Comparison of ENCODE assay signal across 8 cellular contexts in the genomic region with DNA sequence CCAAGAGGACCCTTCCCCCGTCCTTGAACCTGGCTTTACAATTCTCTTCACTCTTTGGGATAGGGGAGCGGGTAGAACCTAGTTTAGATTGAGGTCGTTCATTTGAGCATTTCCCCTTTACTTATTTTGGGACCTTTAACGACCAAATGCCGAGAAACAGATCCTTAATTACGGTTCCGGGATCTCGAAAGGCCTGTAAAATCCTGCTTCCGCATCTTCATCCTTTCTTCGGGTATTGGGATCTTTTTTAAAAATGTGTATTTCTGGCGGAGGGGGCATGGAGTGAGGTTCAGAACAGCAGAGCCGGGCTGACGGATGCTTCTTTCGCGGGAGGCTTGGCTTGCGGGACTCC. TPM values are rescaled to one million over a fixed set of nuclear protein-coding genes. Genes with fewer than 3 reads are reported as not detected.
A peak's percentile ranks its signal among the peaks of the same experiment; 100 is the strongest.
DNase-seq lines count a peak whose midpoint lies in the region; ATAC-seq, FAIRE-seq and TF ChIP-seq lines count a peak whose summit lies in the region.
"Had no signal": no experiment of that assay in that cellular context is flagged by ENCODE, and none has a peak within 500 bp of the region (broad histone marks: within the 10 kb centered on the region; RNA-seq: fewer than 3 reads in every experiment).

No MANE protein-coding gene starts in this region.

- DNase-seq in H9, result no peak
- no peak for DNase-seq in T-helper 17 cell
- no peak for DNase-seq in glutamatergic neuron
- DNase-seq in small intestine, result no peak
- no peak for DNase-seq in activated CD4-positive, alpha-beta T cell treated with anti-CD3 and anti-CD28 coated beads, Interleukin-2, amount 50 U/mL, for 4 hours

- no CpG with 5 or more reads among the region's 16 CpGs for WGBS in H9 (ENCODE audit: extremely low coverage, insufficient read length, low lambda C conversion rate)
- WGBS in small intestine, 3 donors, result 2 to 3% (median 3%) methylated on average over 15 to 16 of the region's 16 CpGs

- H4K8ac ChIP-seq in H9 (replicated peaks; ENCODE audit: insufficient read length, low read depth, low read length), result no peak overlapping the region

- H4K91ac ChIP-seq in H9 (ENCODE audit: insufficient read length, low read depth, low read length), result no peak overlapping the region

- H2BK20ac ChIP-seq in H9 (ENCODE audit: low read depth, low read length, poor library complexity, severe bottlenecking), result no peak overlapping the region

- TF ChIP-seq CTCF in H9 (conservative IDR thresholded peaks at IDR 0.05) (no peak), glutamatergic neuron (IDR thresholded peaks at IDR 0.05; ENCODE audit: partially characterized antibody, unreplicated experiment) (no peak)

- peak overlapping the region; percentile 94 for H3K4me3 ChIP-seq in small intestine (ENCODE audit: low read depth in 1 of 2, low read length in 2 of 2)

- H3K27me3 Mint-ChIP-seq in H9 (ENCODE audit: low read depth) (no peaks in the 10 kb centered on the region), T-helper 17 cell (no peaks in the 10 kb centered on the region), glutamatergic neuron (ENCODE audit: unreplicated experiment) (peaks cover 14% of the 10 kb centered on the region)

- H3K4me3 Mint-ChIP-seq in H9 (peak overlapping the region; percentile 86 to 93), T-helper 17 cell (peak overlapping the region; percentile 98), glutamatergic neuron (ENCODE audit: unreplicated experiment) (peak overlapping the region; percentile 91)

- no peak overlapping the region for H2BK5ac ChIP-seq in H9 (ENCODE audit: insufficient read length, low read length)

- H2BK15ac ChIP-seq in H9 (ENCODE audit: low read depth, low read length), result no peak overlapping the region

- H3K4me1 Mint-ChIP-seq in H9, result peaks cover 27 to 29% of the 10 kb centered on the region in 2 experiments
- H3K4me1 Mint-ChIP-seq in T-helper 17 cell, result peaks cover 29% of the 10 kb centered on the region
- peaks cover 10% of the 10 kb centered on the region for H3K4me1 Mint-ChIP-seq in glutamatergic neuron (ENCODE audit: low read depth, unreplicated experiment)

- H3K23me2 ChIP-seq in H9 (ENCODE audit: insufficient read length, low read depth, low read length, poor library complexity, severe bottlenecking), result peaks cover 8% of the 10 kb centered on the region

- no peak overlapping the region for H3T11ph ChIP-seq in H9 (ENCODE audit: low read length)

- H2AFZ ChIP-seq in H9 (ENCODE audit: low read length), result peak overlapping the region; percentile 75

- H3K4me2 ChIP-seq in H9 (ENCODE audit: insufficient read depth, insufficient read length, low read length), result peak overlapping the region; percentile 88

- H3K9me3 ChIP-seq in H9 (ENCODE audit: control insufficient read depth, low read depth, low read length) (no peaks in the 10 kb centered on the region), T-helper 17 cell (ENCODE audit: control insufficient read depth, low read length, poor library complexity, severe bottlenecking) (no peaks in the 10 kb centered on the region), small intestine (ENCODE audit: control insufficient read depth, low read depth) (no peaks in the 10 kb centered on the region)

- H3K36me3 ChIP-seq in small intestine (ENCODE audit: control insufficient read depth in 2 of 2, insufficient read depth in 2 of 2, low read length in 2 of 2), result no peaks in the 10 kb centered on the region

- H3K14ac ChIP-seq in H9 (ENCODE audit: insufficient read depth, low read length), result peak overlapping the region; percentile 90; the same call in 1 of the 2 replicates

- ATAC-seq in T-helper 17 cell (no peak), GM18907 (IDR thresholded peaks at IDR 0.05; ENCODE audit: unreplicated experiment) (no peak), HG03196 (IDR thresholded peaks at IDR 0.05; ENCODE audit: unreplicated experiment) (no peak)

- H3K56ac ChIP-seq in H9 (ENCODE audit: insufficient read length, low read depth, low read length), result no peak overlapping the region

- no peak overlapping the region for H3K18ac ChIP-seq in H9 (ENCODE audit: insufficient read length, low read depth, low read length)

- no peaks in the 10 kb centered on the region for H3K79me1 ChIP-seq in H9 (ENCODE audit: insufficient read depth, low read depth, low read length, poor library complexity, severe bottlenecking)

- FAIRE-seq in small intestine (lab: Jason Lieb, UNC), result no peak
- FAIRE-seq: RCC 7860 had no signal

- H3K23ac ChIP-seq in H9 (ENCODE audit: insufficient read length, low read depth, low read length), result no peak overlapping the region

- H2AK5ac ChIP-seq in H9 (ENCODE audit: insufficient read length, low read length), result no peak overlapping the region

- H2BK120ac ChIP-seq in H9 (ENCODE audit: low read depth, low read length, poor library complexity, severe bottlenecking), result no peak overlapping the region

- H3K9me3 Mint-ChIP-seq in H9 (peaks cover 0 to 2% of the 10 kb centered on the region in 2 experiments; a peak in 2 of 5 replicates), glutamatergic neuron (ENCODE audit: unreplicated experiment) (peaks cover 18% of the 10 kb centered on the region)

- peak overlapping the region; percentile 87 for H3K27ac ChIP-seq in H9 (ENCODE audit: insufficient read length, low read depth, low read length)
- H3K27ac ChIP-seq in small intestine (ENCODE audit: low read depth in 1 of 2, low read length in 1 of 2), result peak overlapping the region; percentile 100

- no peaks in the 10 kb centered on the region for H4K20me1 ChIP-seq in H9 (ENCODE audit: control insufficient read depth, insufficient read depth, insufficient read length)

- H2BK12ac ChIP-seq in H9 (ENCODE audit: insufficient read length, low read depth, low read length), result no peak overlapping the region

- no peaks in the 10 kb centered on the region for H3K27me3 ChIP-seq in H9 (ENCODE audit: insufficient read depth, low read length)
- H3K27me3 ChIP-seq in small intestine (ENCODE audit: control insufficient read depth in 2 of 2, insufficient read depth in 2 of 2, low read length in 2 of 2), result no peaks in the 10 kb centered on the region

- H3K9ac ChIP-seq in H9 (ENCODE audit: extremely low read depth, insufficient read length, low read length), result peak overlapping the region; percentile 82

- peaks cover 10% of the 10 kb centered on the region; the same call in 1 of the 2 replicates for H3K79me2 ChIP-seq in H9 (ENCODE audit: insufficient read depth, low read length)

- H3K4me1 ChIP-seq in H9 (ENCODE audit: insufficient read depth, low read length) (no peaks in the 10 kb centered on the region), small intestine (ENCODE audit: control insufficient read depth in 2 of 2, insufficient read depth in 1 of 2, low read depth in 1 of 2, low read length in 1 of 2) (peaks cover 0 to 4% of the 10 kb centered on the region in 2 donors)

- H3K36me3 Mint-ChIP-seq in H9 (ENCODE audit: insufficient read depth in 1 of 3, low read depth in 3 of 3), result peaks cover 0 to 4% (median 2%) of the 10 kb centered on the region in 3 experiments; a peak in 2 of 7 replicates
- H3K36me3 Mint-ChIP-seq in T-helper 17 cell (ENCODE audit: low read depth), result no peaks in the 10 kb centered on the region
- H3K36me3 Mint-ChIP-seq in glutamatergic neuron (ENCODE audit: unreplicated experiment), result no peaks in the 10 kb centered on the region

- H3K27ac Mint-ChIP-seq in H9, result peak overlapping the region; percentile 84 to 96 (median 95)
- peak overlapping the region; percentile 95 for H3K27ac Mint-ChIP-seq in T-helper 17 cell
- H3K27ac Mint-ChIP-seq in glutamatergic neuron (ENCODE audit: unreplicated experiment), result peak overlapping the region; percentile 98

- no peak overlapping the region; the same call in 1 of the 2 replicates for H3K4ac ChIP-seq in H9 (ENCODE audit: low read depth, low read length)

- no peak overlapping the region for H4K5ac ChIP-seq in H9 (ENCODE audit: insufficient read length, low read depth, low read length)

RNA-seq across cellular contexts. Expression of a gene that starts 0.4 kb away (rescaled TPM):
- total RNA-seq in H9 (2021) (21.7 and 23.4 TPM in 2 replicates), T-helper 17 cell (10 to 100 TPM; 59.7 to 64.1 TPM), glutamatergic neuron (ENCODE audit: unreplicated experiment) (56.5 TPM)
- polyA plus RNA-seq in small intestine, result 10 to 100 TPM in 2 of 3 donors, 1 to 10 TPM in 1; 9.5 to 23.0 (median 17.0) TPM
